ENCODE assay signal across 8 cellular contexts in the genomic region with DNA sequence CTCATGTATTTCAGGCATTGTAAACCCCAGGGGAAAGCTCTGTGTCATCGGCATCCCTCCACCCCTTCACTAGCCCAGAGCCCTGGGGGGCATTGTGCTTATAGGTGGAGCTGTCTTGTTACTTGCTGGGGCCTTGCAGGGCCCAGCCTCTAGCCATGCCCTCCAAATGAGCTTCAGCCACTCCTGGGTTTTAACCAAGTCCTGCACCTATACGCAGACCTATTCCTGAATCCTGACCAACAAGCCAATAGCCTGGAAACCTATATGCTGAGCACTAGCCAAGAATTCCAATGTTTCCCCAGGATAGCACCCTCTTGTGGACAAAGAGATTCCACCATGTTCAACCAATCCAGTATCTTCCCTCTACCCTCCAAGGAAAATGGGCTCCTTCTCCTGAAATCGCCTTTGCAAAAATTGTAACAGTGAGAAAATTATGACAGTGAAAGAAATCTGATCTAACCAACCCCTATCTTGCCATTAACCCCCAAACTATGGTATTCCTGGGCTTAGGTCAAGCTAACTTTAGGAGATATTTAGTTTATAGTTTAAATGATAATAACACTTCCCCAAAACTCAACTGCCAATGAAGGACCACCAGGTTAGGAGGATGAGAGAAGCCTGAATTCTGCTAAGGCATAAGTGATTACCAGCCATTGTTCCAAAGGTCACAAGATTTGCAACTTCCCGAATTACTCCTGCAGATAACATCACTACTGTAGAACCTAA. TPM values are rescaled to one million over a fixed set of nuclear protein-coding genes. Genes with fewer than 3 reads are reported as not detected.
DNase-seq lines count a peak whose midpoint lies in the region; ATAC-seq, FAIRE-seq and TF ChIP-seq lines count a peak whose summit lies in the region.

No MANE protein-coding gene starts in this region.

- dilution Hi-C loops in keratinocyte (cut with MboI; ENCODE audit: extremely low pct_ligation_motif_present, low sequenced_read_pairs), result no loop called here

- no peak overlapping the region for H3K27ac ChIP-seq in keratinocyte (ENCODE audit: control insufficient read depth, insufficient read depth, low read length)

- no peaks in the 10 kb centered on the region for H3K79me2 ChIP-seq in keratinocyte (ENCODE audit: control insufficient read depth, insufficient read depth, low read length)

- no peak overlapping the region for H3K4me2 ChIP-seq in keratinocyte (ENCODE audit: control insufficient read depth, extremely low read depth, insufficient read depth, low read depth, low read length)

- H3K4me3 ChIP-seq in keratinocyte (ENCODE audit: control insufficient read depth in 2 of 3, extremely low read depth in 1 of 3, insufficient read depth in 2 of 3, low read depth in 1 of 3, low read length in 3 of 3), result no peak overlapping the region

- no peaks in the 10 kb centered on the region for H3K9me3 ChIP-seq in keratinocyte (ENCODE audit: control insufficient read depth, low read depth, low read length)

- ATAC-seq in HG02884 (IDR thresholded peaks at IDR 0.05; ENCODE audit: unreplicated experiment) (no peak), HG03469 (IDR thresholded peaks at IDR 0.05; ENCODE audit: unreplicated experiment) (no peak), HG03460 (IDR thresholded peaks at IDR 0.05; ENCODE audit: unreplicated experiment) (no peak), GM19467 (IDR thresholded peaks at IDR 0.05; ENCODE audit: unreplicated experiment) (no peak)

- peaks cover 10% of the 10 kb centered on the region for H3K4me1 ChIP-seq in keratinocyte (ENCODE audit: control insufficient read depth, extremely low read depth, insufficient read depth, low read length)

- H3K9ac ChIP-seq in keratinocyte (ENCODE audit: control insufficient read depth, extremely low read depth, insufficient read depth, low read length), result no peak overlapping the region

- no peaks in the 10 kb centered on the region for H3K36me3 ChIP-seq in keratinocyte (ENCODE audit: control insufficient read depth in 2 of 2, extremely low read depth in 1 of 2, insufficient read depth in 2 of 2, low read length in 2 of 2)

- no peak overlapping the region for H2AFZ ChIP-seq in keratinocyte (ENCODE audit: control insufficient read depth, low read length)

- DNase-seq in COLO668 (lab: John Stamatoyannopoulos, UW; ENCODE audit: unreplicated experiment) (peak; percentile 21), HT-29 (ENCODE audit: low spot score) (peak; percentile 41), SK-MEL-5 (ENCODE audit: low read depth, low spot score) (peak; percentile 80), keratinocyte (ENCODE audit: low read depth, low spot score) (no peak)

- no peaks in the 10 kb centered on the region for H4K20me1 ChIP-seq in keratinocyte (ENCODE audit: control insufficient read depth, extremely low read depth, insufficient read depth, low read length)

- H3K9me1 ChIP-seq in keratinocyte (ENCODE audit: control insufficient read depth, extremely low read depth, insufficient read depth, low read length), result no peaks in the 10 kb centered on the region

- H3K27me3 ChIP-seq in keratinocyte (ENCODE audit: control insufficient read depth, extremely low read depth, insufficient read depth, low read length), result no peaks in the 10 kb centered on the region

- peak; percentile 60 to 68 (median 65) for TF ChIP-seq CTCF in keratinocyte (optimal IDR thresholded peaks at IDR 0.05 in 1 of 3, IDR thresholded peaks at IDR 0.05 in 1 of 3, conservative IDR thresholded peaks at IDR 0.05 in 1 of 3; ENCODE audit: extremely low read depth in 1 of 3, insufficient read depth in 2 of 3, low read length in 3 of 3)

- no peak for FAIRE-seq in keratinocyte (lab: Jason Lieb, UNC)

- in situ Hi-C loops in SK-MEL-5 (cut with HindIII; ENCODE audit: low pct_unique_long_range_greater_than_20kb, low sequenced_read_pairs), result no loop called here

RNA-seq across cellular contexts. Expression of a gene that starts 55.5 kb away (rescaled TPM):
- total RNA-seq in HT-29 (2014; rRNA removed; shearing (Covaris generic)), result 3.8 and 7.4 TPM in 2 replicates
- total RNA-seq in SK-MEL-5 (2014; rRNA removed; shearing (Covaris generic)), result 31.1 and 32.9 TPM in 2 replicates
- 43.5 and 54.5 TPM in 2 replicates for polyA plus RNA-seq in SK-MEL-5 (2015; cell fraction: cytosol; rRNA removed)
- polyA plus RNA-seq in SK-MEL-5 (2015; cell fraction: nucleus; rRNA removed), result 16.0 and 20.7 TPM in 2 replicates
- 15.1 to 42.2 TPM (median 21.4 TPM) in 3 replicates for polyA plus RNA-seq in keratinocyte
- polyA plus RNA-seq in keratinocyte (2011; ENCODE audit: low read depth), result 15.9 TPM
- polyA plus RNA-seq in keratinocyte (2011; cell fraction: cytosol; rRNA removed), result 36.9 and 45.8 TPM in 2 replicates
- 22.8 and 32.2 TPM in 2 replicates for polyA plus RNA-seq in keratinocyte (2011; cell fraction: nucleus; rRNA removed)
- polyA plus RNA-seq in keratinocyte (2012; ENCODE audit: low replicate concordance), result 15.3 and 31.8 TPM in 2 replicates
- 53.7 to 71.5 TPM (median 57.7 TPM) in 3 replicates for polyA minus RNA-seq in keratinocyte
- 68.7 TPM for polyA minus RNA-seq in keratinocyte (2011; cell fraction: cytosol; rRNA and poly(A)+ RNA removed)
- 20.9 and 50.6 TPM in 2 replicates for polyA minus RNA-seq in keratinocyte (2011; cell fraction: nucleus; rRNA and poly(A)+ RNA removed)
